ENCODE assay signal across 10 cellular contexts in the genomic region with DNA sequence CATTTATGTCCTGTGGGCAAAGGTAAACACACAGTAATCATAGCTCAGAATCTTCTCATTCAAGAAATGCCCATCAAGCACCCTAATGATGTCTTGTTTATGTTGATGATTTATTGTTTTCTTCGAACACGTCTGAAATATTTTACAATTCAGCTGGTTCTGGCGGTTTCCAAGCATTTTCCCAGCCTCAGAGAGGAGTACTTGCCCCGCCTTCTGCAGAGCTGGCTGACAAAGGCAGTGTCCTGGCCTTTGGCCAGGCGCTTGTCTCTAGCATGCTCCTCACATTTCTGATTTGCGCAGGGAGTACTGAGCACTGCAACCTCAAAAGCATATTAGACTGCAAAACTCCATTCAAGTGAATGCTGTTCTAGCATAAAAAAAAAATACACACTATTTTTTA.
DNase-seq lines count a peak whose midpoint lies in the region; ATAC-seq and TF ChIP-seq lines count a peak whose summit lies in the region.
"Had no signal": no experiment of that assay in that cellular context is flagged by ENCODE, and none has a peak within 500 bp of the region (broad histone marks: within the 10 kb centered on the region; RNA-seq: fewer than 3 reads in every experiment).

No MANE protein-coding gene starts in this region.

- H3K79me2 ChIP-seq in fibroblast of lung (ENCODE audit: control insufficient read depth, insufficient read depth, low read length), result no peaks in the 10 kb centered on the region
- H3K79me2 ChIP-seq: parathyroid adenoma had no signal

- peak; percentile 81 for ATAC-seq in omental fat pad (ENCODE audit: low FRiP score)

- no peak for TF ChIP-seq CTCF in fibroblast of lung (conservative IDR thresholded peaks at IDR 0.05 in 1 of 2, IDR thresholded peaks at IDR 0.05 in 1 of 2; ENCODE audit: low read depth in 1 of 2, low read length in 2 of 2)
- no peak for TF ChIP-seq CTCF in omental fat pad (IDR thresholded peaks at IDR 0.05)
- no peak for TF ChIP-seq CTCF in stomach (IDR thresholded peaks at IDR 0.05)

- H3K4me1 ChIP-seq in fibroblast of lung (ENCODE audit: control insufficient read depth, extremely low read depth, insufficient read depth, low read length) (no peaks in the 10 kb centered on the region), stomach (peaks cover 0 to 5% (median 0%) of the 10 kb centered on the region in 4 donors)
- H3K4me1 ChIP-seq: parathyroid adenoma had no signal

- intact Hi-C loops in stomach (cut with DNase I; ENCODE audit: low total_unique reads), result no loop called here

- H3K4me3 ChIP-seq in fibroblast of lung (replicated peaks in 1 of 4; ENCODE audit: control extremely low read depth in 1 of 4, insufficient read depth in 1 of 4, low read depth in 3 of 4, low read length in 4 of 4) (peak overlapping the region in 2 of 4 experiments; percentile 4 to 47), stomach (peak overlapping the region in 1 of 4 donors; percentile 1)

- no peak overlapping the region for H3K9ac ChIP-seq in fibroblast of lung (ENCODE audit: insufficient read depth, low read length)
- H3K9ac ChIP-seq: parathyroid adenoma had no signal

- H3K27me3 ChIP-seq in fibroblast of lung (ENCODE audit: control insufficient read depth, insufficient read depth, low read length), result no peaks in the 10 kb centered on the region
- H3K27me3 ChIP-seq in stomach, result no peaks in the 10 kb centered on the region

- DNase-seq in GM03348 (ENCODE audit: low spot score), result peak; percentile 58
- DNase-seq in NCI-H446 (lab: John Stamatoyannopoulos, UW), result peak; percentile 69 to 89
- peak; percentile 63 to 92 for DNase-seq in fibroblast of lung (ENCODE audit: low read depth in 2 of 2)
- peak; percentile 22 for DNase-seq in omental fat pad (ENCODE audit: low spot score)
- no peak for DNase-seq in stomach
- DNase-seq in ACHN, result no peak
- DNase-seq in activated T-cell treated with anti-CD3 and anti-CD28 coated beads for 4 hours, result no peak
- no peak for DNase-seq in T-helper 2 cell
- DNase-seq: activated naive CD8-positive, alpha-beta T cell treated with anti-CD3 and anti-CD28 coated beads, Interleukin-2, amount 10 ng/mL, durations not matched to agents 7 days and 5 days had no signal

- in situ Hi-C loops in ACHN (cut with HindIII; ENCODE audit: low pct_ligation_motif_present, low pct_unique_long_range_greater_than_20kb, low sequenced_read_pairs), result no loop called here

- H3K9me3 ChIP-seq in fibroblast of lung (ENCODE audit: control insufficient read depth, insufficient read depth, low read depth, low read length), result no peaks in the 10 kb centered on the region
- no peaks in the 10 kb centered on the region for H3K9me3 ChIP-seq in stomach

- H4K20me1 ChIP-seq in fibroblast of lung (ENCODE audit: control insufficient read depth, extremely low read depth, insufficient read depth, low read length), result no peaks in the 10 kb centered on the region

- WGBS in stomach, 5 donors, result 34 to 47% (median 39%) methylated on average over 5 to 6 of the region's 6 CpGs

- no peaks in the 10 kb centered on the region for H3K36me3 ChIP-seq in fibroblast of lung (ENCODE audit: control insufficient read depth, insufficient read depth, low read length)
- H3K36me3 ChIP-seq in stomach, result no peaks in the 10 kb centered on the region

- H3K27ac ChIP-seq in fibroblast of lung (ENCODE audit: insufficient read depth, low read length) (no peak overlapping the region), stomach (no peak overlapping the region)
- H3K27ac ChIP-seq: parathyroid adenoma had no signal

- TF ChIP-seq POLR2A in stomach (IDR thresholded peaks at IDR 0.05), result no peak

- H3K4me2 ChIP-seq in fibroblast of lung (ENCODE audit: extremely low read depth, insufficient read depth, low read length), result no peak overlapping the region

- H2AFZ ChIP-seq in fibroblast of lung (ENCODE audit: low read length), result peak overlapping the region; percentile 83
- H2AFZ ChIP-seq: parathyroid adenoma had no signal

- TF ChIP-seq EP300 in stomach (IDR thresholded peaks at IDR 0.05), result no peak

Comparison
In these comparisons a context has a peak if more than half of its experiments do, and no peak if none do; other contexts are left out.
1. DNase-seq: peak in GM03348 (single experiment), NCI-H446 (2 of 2), fibroblast of lung (2 of 2) and omental fat pad (single experiment); none in stomach (single experiment), ACHN (single experiment), activated T-cell treated with anti-CD3 and anti-CD28 coated beads for 4 hours (single experiment) and T-helper 2 cell (0 of 5).